In the genomic region with DNA sequence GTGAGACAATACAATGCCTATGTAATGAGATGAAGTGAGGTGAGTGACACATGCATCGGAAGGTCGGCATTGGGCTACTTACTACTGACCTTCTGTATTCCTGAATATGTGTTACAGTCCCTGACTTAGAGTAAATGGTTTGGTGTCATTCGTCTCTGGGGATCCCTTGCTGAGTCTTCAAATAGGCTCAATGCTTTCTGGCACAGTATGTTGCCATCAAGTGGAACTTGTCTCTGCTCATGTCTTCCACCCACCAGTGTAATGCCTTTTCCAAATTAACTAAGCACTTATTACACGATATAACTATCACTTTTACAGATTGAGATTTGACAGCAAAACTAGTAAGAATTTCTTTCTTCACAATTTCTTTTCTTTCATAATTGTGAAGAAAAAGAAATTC, we compare ENCODE assay signal across 1 cellular context.
TF ChIP-seq lines count a peak whose summit lies in the region.

No MANE protein-coding gene starts in this region.

TF ChIP-seq in SK-N-SH, 30 proteins besides CTCF, POLR2A, EP300 and RAD21 (continued from another document):
- TF ChIP-seq NRF1 (IDR thresholded peaks at IDR 0.05; ENCODE audit: low read depth, low read length) (no peak), GATA2 (CRISPR knock-in tag; IDR thresholded peaks at IDR 0.05) (no peak), ELF1 (IDR thresholded peaks at IDR 0.05) (no peak), USF1 (IDR thresholded peaks at IDR 0.05; ENCODE audit: borderline replicate concordance, low read depth) (no peak), SMC3 (IDR thresholded peaks at IDR 0.05; ENCODE audit: low read depth, low read length) (no peak), PBX3 (IDR thresholded peaks at IDR 0.05) (no peak), RFX5 (IDR thresholded peaks at IDR 0.05; ENCODE audit: low read length) (no peak)
- TF ChIP-seq, protein P1, sequence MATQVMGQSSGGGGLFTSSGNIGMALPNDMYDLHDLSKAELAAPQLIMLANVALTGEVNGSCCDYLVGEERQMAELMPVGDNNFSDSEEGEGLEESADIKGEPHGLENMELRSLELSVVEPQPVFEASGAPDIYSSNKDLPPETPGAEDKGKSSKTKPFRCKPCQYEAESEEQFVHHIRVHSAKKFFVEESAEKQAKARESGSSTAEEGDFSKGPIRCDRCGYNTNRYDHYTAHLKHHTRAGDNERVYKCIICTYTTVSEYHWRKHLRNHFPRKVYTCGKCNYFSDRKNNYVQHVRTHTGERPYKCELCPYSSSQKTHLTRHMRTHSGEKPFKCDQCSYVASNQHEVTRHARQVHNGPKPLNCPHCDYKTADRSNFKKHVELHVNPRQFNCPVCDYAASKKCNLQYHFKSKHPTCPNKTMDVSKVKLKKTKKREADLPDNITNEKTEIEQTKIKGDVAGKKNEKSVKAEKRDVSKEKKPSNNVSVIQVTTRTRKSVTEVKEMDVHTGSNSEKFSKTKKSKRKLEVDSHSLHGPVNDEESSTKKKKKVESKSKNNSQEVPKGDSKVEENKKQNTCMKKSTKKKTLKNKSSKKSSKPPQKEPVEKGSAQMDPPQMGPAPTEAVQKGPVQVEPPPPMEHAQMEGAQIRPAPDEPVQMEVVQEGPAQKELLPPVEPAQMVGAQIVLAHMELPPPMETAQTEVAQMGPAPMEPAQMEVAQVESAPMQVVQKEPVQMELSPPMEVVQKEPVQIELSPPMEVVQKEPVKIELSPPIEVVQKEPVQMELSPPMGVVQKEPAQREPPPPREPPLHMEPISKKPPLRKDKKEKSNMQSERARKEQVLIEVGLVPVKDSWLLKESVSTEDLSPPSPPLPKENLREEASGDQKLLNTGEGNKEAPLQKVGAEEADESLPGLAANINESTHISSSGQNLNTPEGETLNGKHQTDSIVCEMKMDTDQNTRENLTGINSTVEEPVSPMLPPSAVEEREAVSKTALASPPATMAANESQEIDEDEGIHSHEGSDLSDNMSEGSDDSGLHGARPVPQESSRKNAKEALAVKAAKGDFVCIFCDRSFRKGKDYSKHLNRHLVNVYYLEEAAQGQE (IDR thresholded peaks at IDR 0.05; ENCODE audit: low read depth, low read length) = no peak
TF ChIP-seq in SK-N-SH: peak in this region for 0.
